Comparison of ENCODE assay signal across 12 cellular contexts in genomic region chr11:19632435-19632834, GRCh38.
DNase-seq lines count a peak whose midpoint lies in the region; ATAC-seq and TF ChIP-seq lines count a peak whose summit lies in the region.
"Had no signal": no experiment of that assay in that cellular context is flagged by ENCODE, and none has a peak within 500 bp of the region (broad histone marks: within the 10 kb centered on the region; RNA-seq: fewer than 3 reads in every experiment).

No MANE protein-coding gene starts in this region.

- TF ChIP-seq CTCF in RWPE2 (IDR thresholded peaks at IDR 0.05; ENCODE audit: poor library complexity, severe bottlenecking) (no peak), esophagus muscularis mucosa (IDR thresholded peaks at IDR 0.05) (no peak), osteocyte (IDR thresholded peaks at IDR 0.05) (no peak)

- DNase-seq in Caki2 (ENCODE audit: low read depth) (peak; percentile 4), RWPE2 (ENCODE audit: low spot score) (no peak), esophagus muscularis mucosa (ENCODE audit: extremely low spot score) (no peak), osteocyte (ENCODE audit: extremely low spot score, unreplicated experiment) (no peak), NCI-H748 (lab: John Stamatoyannopoulos, UW; ENCODE audit: unreplicated experiment) (no peak), NCI-H2029 (lab: John Stamatoyannopoulos, UW) (no peak)
- DNase-seq in activated naive CD4-positive, alpha-beta T cell treated with anti-CD3 and anti-CD28 coated beads, Interleukin-2, amount 50 U/mL, for 16 hours: no peak
- DNase-seq: colonic mucosa; NCI-H345; stimulated activated naive CD8-positive, alpha-beta T cell treated with anti-CD3 and anti-CD28 coated beads, Interleukin-15, amount 100 ng/mL, for 72 hours had no signal

- peak overlapping the region; percentile 31 for H3K27ac Mint-ChIP-seq in osteocyte (ENCODE audit: unreplicated experiment)
- H3K27ac Mint-ChIP-seq: activated naive CD4-positive, alpha-beta T cell treated with anti-CD3 and anti-CD28 coated beads, Interleukin-2, amount 50 U/mL, for 24 hours; stimulated activated naive CD8-positive, alpha-beta T cell treated with anti-CD3 and anti-CD28 coated beads, Interleukin-15, amount 100 ng/mL, for 72 hours had no signal

- no peaks in the 10 kb centered on the region for H3K27me3 Mint-ChIP-seq in osteocyte (ENCODE audit: unreplicated experiment)

- no peak for TF ChIP-seq POLR2A in esophagus muscularis mucosa (IDR thresholded peaks at IDR 0.05; ENCODE audit: low read depth)

- peaks cover 42% of the 10 kb centered on the region for H3K4me1 Mint-ChIP-seq in osteocyte (ENCODE audit: unreplicated experiment)
- H3K4me1 Mint-ChIP-seq: activated naive CD4-positive, alpha-beta T cell treated with anti-CD3 and anti-CD28 coated beads, Interleukin-2, amount 50 U/mL, for 24 hours; stimulated activated naive CD8-positive, alpha-beta T cell treated with anti-CD3 and anti-CD28 coated beads, Interleukin-15, amount 100 ng/mL, for 72 hours had no signal

- peaks cover 2% of the 10 kb centered on the region for H3K9me3 ChIP-seq in RWPE2 (ENCODE audit: severe bottlenecking)
- H3K9me3 ChIP-seq in esophagus muscularis mucosa: no peaks in the 10 kb centered on the region
- H3K9me3 ChIP-seq: colonic mucosa had no signal

- peaks cover 6% of the 10 kb centered on the region for H3K9me3 Mint-ChIP-seq in osteocyte (ENCODE audit: unreplicated experiment)
- H3K9me3 Mint-ChIP-seq: activated naive CD4-positive, alpha-beta T cell treated with anti-CD3 and anti-CD28 coated beads, Interleukin-2, amount 50 U/mL, for 24 hours had no signal

- no peak overlapping the region for H3K4me3 Mint-ChIP-seq in osteocyte (ENCODE audit: unreplicated experiment)
- H3K4me3 Mint-ChIP-seq: activated naive CD4-positive, alpha-beta T cell treated with anti-CD3 and anti-CD28 coated beads, Interleukin-2, amount 50 U/mL, for 24 hours; stimulated activated naive CD8-positive, alpha-beta T cell treated with anti-CD3 and anti-CD28 coated beads, Interleukin-15, amount 100 ng/mL, for 72 hours had no signal

- intact Hi-C loops in esophagus muscularis mucosa (cut with DNase I): no loop called here

- in situ Hi-C loops in Caki2 (cut with HindIII; ENCODE audit: low pct_unique_long_range_greater_than_20kb, low sequenced_read_pairs): no loop called here

- H3K27me3 ChIP-seq in RWPE2 (ENCODE audit: insufficient read depth, poor library complexity, severe bottlenecking): no peaks in the 10 kb centered on the region
- no peaks in the 10 kb centered on the region for H3K27me3 ChIP-seq in esophagus muscularis mucosa
- H3K27me3 ChIP-seq: colonic mucosa had no signal

- H3K36me3 ChIP-seq in RWPE2 (ENCODE audit: low read depth): no peaks in the 10 kb centered on the region
- H3K36me3 ChIP-seq in esophagus muscularis mucosa: no peaks in the 10 kb centered on the region
- H3K36me3 ChIP-seq: colonic mucosa had no signal

- peak; percentile 65; the same call in 2 of the 3 replicates for ATAC-seq in RWPE2 (ENCODE audit: low read depth)
- no peak for ATAC-seq in HG02852 (IDR thresholded peaks at IDR 0.05; ENCODE audit: unreplicated experiment)
- ATAC-seq: stimulated activated naive CD8-positive, alpha-beta T cell treated with anti-CD3 and anti-CD28 coated beads, Interleukin-15, amount 100 ng/mL, for 72 hours had no signal

- H3K4me3 ChIP-seq in RWPE2 (ENCODE audit: severe bottlenecking) (no peak overlapping the region), esophagus muscularis mucosa (no peak overlapping the region)
- H3K4me3 ChIP-seq: colonic mucosa had no signal

- H3K36me3 Mint-ChIP-seq in osteocyte (ENCODE audit: unreplicated experiment): no peaks in the 10 kb centered on the region
- H3K36me3 Mint-ChIP-seq: activated naive CD4-positive, alpha-beta T cell treated with anti-CD3 and anti-CD28 coated beads, Interleukin-2, amount 50 U/mL, for 24 hours had no signal

- peaks cover 13% of the 10 kb centered on the region for H3K4me1 ChIP-seq in RWPE2 (ENCODE audit: insufficient read depth, poor library complexity, severe bottlenecking)
- H3K4me1 ChIP-seq in esophagus muscularis mucosa: peaks cover 25 to 40% (median 31%) of the 10 kb centered on the region in 4 donors
- H3K4me1 ChIP-seq: colonic mucosa had no signal

- TF ChIP-seq EP300 in esophagus muscularis mucosa (IDR thresholded peaks at IDR 0.05): no peak

- WGBS in esophagus muscularis mucosa: 60% methylated on average over 4 of the region's 4 CpGs

- H3K27ac ChIP-seq in RWPE2 (ENCODE audit: poor library complexity, severe bottlenecking): peak overlapping the region; percentile 19
- H3K27ac ChIP-seq in esophagus muscularis mucosa (replicated peaks in 1 of 4): peak overlapping the region in 3 of 4 donors; percentile 6 to 77 (median 70)
- H3K27ac ChIP-seq: colonic mucosa had no signal
